Comparison of ENCODE assay signal across 19 cellular contexts in genomic region chr9:32442433-32442832, GRCh38. TPM values are rescaled to one million over a fixed set of nuclear protein-coding genes. Genes with fewer than 3 reads are reported as not detected.
DNase-seq lines count a peak whose midpoint lies in the region; ATAC-seq, FAIRE-seq and TF ChIP-seq lines count a peak whose summit lies in the region.
"Had no signal": no experiment of that assay in that cellular context is flagged by ENCODE, and none has a peak within 500 bp of the region (broad histone marks: within the 10 kb centered on the region; RNA-seq: fewer than 3 reads in every experiment).

No MANE protein-coding gene starts in this region.

- H3K4me1 Mint-ChIP-seq in activated T-cell treated with anti-CD3 and anti-CD28 coated beads, Interleukin-2, amount 50 U/mL, for 24 hours (ENCODE audit: low read depth), result no peaks in the 10 kb centered on the region
- no peaks in the 10 kb centered on the region for H3K4me1 Mint-ChIP-seq in activated T-cell treated with anti-CD3 and anti-CD28 coated beads, Interleukin-2, amount 50 U/mL, for 4 hours (ENCODE audit: low read depth)
- H3K4me1 Mint-ChIP-seq in nephron progenitor cell, result no peaks in the 10 kb centered on the region

- H3K27ac Mint-ChIP-seq in activated T-cell treated with anti-CD3 and anti-CD28 coated beads, Interleukin-2, amount 50 U/mL, for 24 hours, result peak overlapping the region; percentile 63
- H3K27ac Mint-ChIP-seq in nephron progenitor cell, result peak overlapping the region; percentile 79

- no peak overlapping the region for H3K27ac ChIP-seq in caudate nucleus (ENCODE audit: low read depth, low read length)
- H3K27ac ChIP-seq: 22Rv1, C4-2B, Peyer's patch had no signal

- TF ChIP-seq CTCF in nephron progenitor cell (IDR thresholded peaks at IDR 0.05), result no peak

- no peak for ATAC-seq in activated T-cell treated with anti-CD3 and anti-CD28 coated beads, Interleukin-2, amount 50 U/mL, for 4 hours
- peak; percentile 61 for ATAC-seq in GM21786 (IDR thresholded peaks at IDR 0.05; ENCODE audit: unreplicated experiment)
- peak; percentile 61 for ATAC-seq in HG03175 (IDR thresholded peaks at IDR 0.05; ENCODE audit: unreplicated experiment)
- ATAC-seq: K562, Right ventricle myocardium inferior had no signal

- peaks cover 85% of the 10 kb centered on the region for H3K36me3 Mint-ChIP-seq in activated T-cell treated with anti-CD3 and anti-CD28 coated beads, Interleukin-2, amount 50 U/mL, for 24 hours (ENCODE audit: low read depth)
- H3K36me3 Mint-ChIP-seq in activated T-cell treated with anti-CD3 and anti-CD28 coated beads, Interleukin-2, amount 50 U/mL, for 4 hours (ENCODE audit: insufficient read depth), result peaks cover 42% of the 10 kb centered on the region
- peaks cover 62% of the 10 kb centered on the region for H3K36me3 Mint-ChIP-seq in nephron progenitor cell (ENCODE audit: low read depth)

- no peaks in the 10 kb centered on the region for H3K27me3 Mint-ChIP-seq in activated T-cell treated with anti-CD3 and anti-CD28 coated beads, Interleukin-2, amount 50 U/mL, for 24 hours
- H3K27me3 Mint-ChIP-seq in activated T-cell treated with anti-CD3 and anti-CD28 coated beads, Interleukin-2, amount 50 U/mL, for 4 hours (ENCODE audit: low read depth), result no peaks in the 10 kb centered on the region
- H3K27me3 Mint-ChIP-seq in nephron progenitor cell (ENCODE audit: low read depth, poor library complexity), result no peaks in the 10 kb centered on the region

- no peak overlapping the region for H3K4me3 Mint-ChIP-seq in activated T-cell treated with anti-CD3 and anti-CD28 coated beads, Interleukin-2, amount 50 U/mL, for 24 hours
- H3K4me3 Mint-ChIP-seq in activated T-cell treated with anti-CD3 and anti-CD28 coated beads, Interleukin-2, amount 50 U/mL, for 4 hours, result no peak overlapping the region
- no peak overlapping the region for H3K4me3 Mint-ChIP-seq in nephron progenitor cell

- no peak for DNase-seq in activated T-cell treated with anti-CD3 and anti-CD28 coated beads, Interleukin-2, amount 50 U/mL, for 24 hours
- DNase-seq in activated T-cell treated with anti-CD3 and anti-CD28 coated beads, Interleukin-2, amount 50 U/mL, for 4 hours, result no peak
- DNase-seq in nephron progenitor cell (no peak), COLO668 (lab: John Stamatoyannopoulos, UW; ENCODE audit: unreplicated experiment) (no peak), RCC 7860 (ENCODE audit: low spot score) (no peak), caudate nucleus (lab: John Stamatoyannopoulos, UW) (no peak)
- DNase-seq: AML-193; DMS79 treated with DMSO at 0.1 percent for 48 hours; NCI-H1105; NCI-H2081 treated with DMSO at 0.1 percent for 48 hours; NK-92 treated with Interleukin-12 subunit alpha and Interleukin-12 subunit beta, amount 100 ng/mL, for 24 hours; Peyer's patch; SW 1271 had no signal

- peaks cover 2% of the 10 kb centered on the region for H3K9me3 Mint-ChIP-seq in activated T-cell treated with anti-CD3 and anti-CD28 coated beads, Interleukin-2, amount 50 U/mL, for 24 hours
- no peaks in the 10 kb centered on the region for H3K9me3 Mint-ChIP-seq in activated T-cell treated with anti-CD3 and anti-CD28 coated beads, Interleukin-2, amount 50 U/mL, for 4 hours
- H3K9me3 Mint-ChIP-seq in nephron progenitor cell, result no peaks in the 10 kb centered on the region

- FAIRE-seq in RCC 7860 (lab: Jason Lieb, UNC), result no peak
- FAIRE-seq: K562 had no signal

RNA-seq across cellular contexts. Expression of gene ACO1, which starts 58.0 kb away (rescaled TPM):
- total RNA-seq in activated T-cell treated with anti-CD3 and anti-CD28 coated beads, Interleukin-2, amount 50 U/mL, for 4 hours, result 1 to 10 TPM; 5.5 to 6.3 (median 6.2) TPM

Comparison
In these comparisons a context has a peak if more than half of its experiments do, and no peak if none do; other contexts are left out.
1. ATAC-seq: peak in GM21786 (single experiment) and HG03175 (single experiment); none in activated T-cell treated with anti-CD3 and anti-CD28 coated beads, Interleukin-2, amount 50 U/mL, for 4 hours (0 of 2).